14 cellular contexts compared by ENCODE assay signal in the genomic region with DNA sequence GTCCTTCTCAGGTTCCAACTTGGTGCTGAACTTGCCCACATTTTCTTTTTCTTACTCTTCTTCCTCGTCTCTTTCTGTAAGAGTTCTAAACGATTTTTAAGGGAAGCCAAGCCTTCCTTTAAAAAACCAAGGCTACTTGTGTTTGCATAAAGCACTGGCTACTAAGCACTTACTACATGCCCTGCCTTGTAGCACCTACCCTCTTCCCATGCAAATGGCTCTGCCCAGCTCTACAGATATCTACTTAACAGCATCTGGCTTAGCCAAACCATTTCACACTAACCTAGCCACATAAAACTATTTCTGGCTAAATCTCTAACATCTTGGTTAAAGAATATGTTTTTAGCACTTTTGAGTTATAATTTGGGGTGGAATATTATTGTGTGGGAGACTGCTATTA.
A peak's percentile ranks its signal among the peaks of the same experiment; 100 is the strongest.
DNase-seq lines count a peak whose midpoint lies in the region; ATAC-seq and TF ChIP-seq lines count a peak whose summit lies in the region.
"Had no signal": no experiment of that assay in that cellular context is flagged by ENCODE, and none has a peak within 500 bp of the region (broad histone marks: within the 10 kb centered on the region; RNA-seq: fewer than 3 reads in every experiment).

No MANE protein-coding gene starts in this region.

- H3K36me3 Mint-ChIP-seq in nephron progenitor cell (ENCODE audit: low read depth) = no peaks in the 10 kb centered on the region

- H3K9ac ChIP-seq in HUES48 (ENCODE audit: low read depth, low read length) = no peak overlapping the region

- H3K27ac ChIP-seq in HUES48 (ENCODE audit: low read depth, low read length) = peak overlapping the region; percentile 59

- H3K27ac Mint-ChIP-seq in nephron progenitor cell = peak overlapping the region; percentile 79
- H3K27ac Mint-ChIP-seq: B cell; CD4-positive, alpha-beta T cell had no signal

- H3K27me3 ChIP-seq in HUES48 (ENCODE audit: control insufficient read depth, insufficient read depth, low read length) = no peaks in the 10 kb centered on the region

- no peaks in the 10 kb centered on the region for H3K36me3 ChIP-seq in HUES48 (ENCODE audit: control insufficient read depth, insufficient read depth, low read length)

- no peaks in the 10 kb centered on the region for H3K9me3 ChIP-seq in HUES48 (ENCODE audit: control insufficient read depth, insufficient read depth, low read length)

- no peak for TF ChIP-seq POLR2A in erythroblast (IDR thresholded peaks at IDR 0.05; ENCODE audit: low read length)

- H3K27me3 Mint-ChIP-seq in nephron progenitor cell (ENCODE audit: low read depth, poor library complexity) = peaks cover 9% of the 10 kb centered on the region
- H3K27me3 Mint-ChIP-seq: CD4-positive, alpha-beta T cell had no signal

- ATAC-seq in GM19351 (IDR thresholded peaks at IDR 0.05; ENCODE audit: unreplicated experiment) (no peak), HG03378 (IDR thresholded peaks at IDR 0.05; ENCODE audit: unreplicated experiment) (no peak)
- ATAC-seq: GM12878, HCT116 had no signal

- no peak overlapping the region for H3K4me3 ChIP-seq in HUES48 (ENCODE audit: low read depth, low read length)
- H3K4me3 ChIP-seq: GM12878 had no signal

- no peak for TF ChIP-seq CTCF in nephron progenitor cell (IDR thresholded peaks at IDR 0.05)

- peak; percentile 4 for DNase-seq in fibroblast of peridontal ligament (ENCODE audit: extremely low read depth)
- no peak for DNase-seq in nephron progenitor cell
- DNase-seq in erythroblast (lab: John Stamatoyannopoulos, UW) = no peak
- no peak for DNase-seq in DMS79 treated with DMSO at 0.1 percent for 48 hours (lab: John Stamatoyannopoulos, UW)
- DNase-seq: C1 segment of cervical spinal cord; Calu3; CD4-positive, alpha-beta T cell; DMS 273 treated with DMSO at 0.1 percent for 48 hours had no signal

- H3K4me1 Mint-ChIP-seq in nephron progenitor cell = peaks cover 48% of the 10 kb centered on the region
- H3K4me1 Mint-ChIP-seq: B cell had no signal

- H3K4me1 ChIP-seq in HUES48 (ENCODE audit: control insufficient read depth, insufficient read depth, low read length) = peaks cover 39% of the 10 kb centered on the region

- H3K4me3 Mint-ChIP-seq in nephron progenitor cell = no peak overlapping the region
- H3K4me3 Mint-ChIP-seq: B cell; CD4-positive, alpha-beta T cell had no signal

- peaks cover 38% of the 10 kb centered on the region for H3K9me3 Mint-ChIP-seq in nephron progenitor cell
- H3K9me3 Mint-ChIP-seq: CD4-positive, alpha-beta T cell had no signal
